Comparison of ENCODE assay signal across 17 cellular contexts in genomic region chr5:133130387-133131118, GRCh38.
DNase-seq lines count a peak whose midpoint lies in the region; ATAC-seq, FAIRE-seq and TF ChIP-seq lines count a peak whose summit lies in the region.
"Had no signal": no experiment of that assay in that cellular context is flagged by ENCODE, and none has a peak within 500 bp of the region (broad histone marks: within the 10 kb centered on the region; RNA-seq: fewer than 3 reads in every experiment).

No MANE protein-coding gene starts in this region.

- peak; percentile 43 for FAIRE-seq in keratinocyte (lab: Jason Lieb, UNC)
- FAIRE-seq: H54, kidney had no signal

- TF ChIP-seq CTCF in GM23338 (conservative IDR thresholded peaks at IDR 0.05; ENCODE audit: low read depth in 2 of 2) (no peak), RWPE2 (IDR thresholded peaks at IDR 0.05; ENCODE audit: poor library complexity, severe bottlenecking) (no peak), keratinocyte (optimal IDR thresholded peaks at IDR 0.05 in 1 of 3, IDR thresholded peaks at IDR 0.05 in 1 of 3, conservative IDR thresholded peaks at IDR 0.05 in 1 of 3; ENCODE audit: extremely low read depth in 1 of 3, insufficient read depth in 2 of 3, low read length in 3 of 3) (no peak)

- H3F3A ChIP-seq in GM23338 (replicated peaks; ENCODE audit: low read depth): no peaks in the 10 kb centered on the region

- peaks cover 4% of the 10 kb centered on the region for H3K27me3 Mint-ChIP-seq in GM23338 (ENCODE audit: insufficient read depth, low read depth, poor library complexity)

- no peaks in the 10 kb centered on the region for H3K79me2 ChIP-seq in GM23338 (replicated peaks; ENCODE audit: insufficient read depth)
- H3K79me2 ChIP-seq in keratinocyte (ENCODE audit: control insufficient read depth, insufficient read depth, low read length): no peaks in the 10 kb centered on the region

- no peak overlapping the region for H3K27ac Mint-ChIP-seq in GM23338

- H3K4me2 ChIP-seq in BLaER1 (peak overlapping the region; percentile 13; the same call in 1 of the 2 replicates), GM23338 (no peak overlapping the region), keratinocyte (ENCODE audit: control insufficient read depth, extremely low read depth, insufficient read depth, low read depth, low read length) (no peak overlapping the region)

- H3K4me1 Mint-ChIP-seq in GM23338: 0 out of 3 replicates have a peak, but pooled peaks cover 2% of the 10 kb centered on the region

- H3K4me3 ChIP-seq in BLaER1 (no peak overlapping the region), GM23338 (no peak overlapping the region), RWPE2 (ENCODE audit: severe bottlenecking) (no peak overlapping the region), keratinocyte (ENCODE audit: control insufficient read depth in 2 of 3, extremely low read depth in 1 of 3, insufficient read depth in 2 of 3, low read depth in 1 of 3, low read length in 3 of 3) (no peak overlapping the region), MG63 (no peak overlapping the region)
- H3K4me3 ChIP-seq: heart right ventricle, skin epidermis had no signal

- peaks cover 6% of the 10 kb centered on the region for H3K4me1 ChIP-seq in BLaER1
- H3K4me1 ChIP-seq in GM23338 (ENCODE audit: insufficient read depth): no peaks in the 10 kb centered on the region; the same call in 1 of the 2 replicates
- no peaks in the 10 kb centered on the region for H3K4me1 ChIP-seq in RWPE2 (ENCODE audit: insufficient read depth, poor library complexity, severe bottlenecking)
- H3K4me1 ChIP-seq in keratinocyte (ENCODE audit: control insufficient read depth, extremely low read depth, insufficient read depth, low read length): peaks cover 5% of the 10 kb centered on the region

- H3K27me3 ChIP-seq in BLaER1 (no peaks in the 10 kb centered on the region), GM23338 (ENCODE audit: insufficient read depth) (no peaks in the 10 kb centered on the region), RWPE2 (ENCODE audit: insufficient read depth, poor library complexity, severe bottlenecking) (no peaks in the 10 kb centered on the region), keratinocyte (ENCODE audit: control insufficient read depth, extremely low read depth, insufficient read depth, low read length) (no peaks in the 10 kb centered on the region), MG63 (no peaks in the 10 kb centered on the region)
- H3K27me3 ChIP-seq: heart right ventricle had no signal

- H3K9ac ChIP-seq in BLaER1 (no peak overlapping the region), keratinocyte (ENCODE audit: control insufficient read depth, extremely low read depth, insufficient read depth, low read length) (no peak overlapping the region)

- ATAC-seq in GM23338 (no peak), RWPE2 (ENCODE audit: low read depth) (peak; percentile 57)
- ATAC-seq: heart right ventricle, Panc1 had no signal

- H2AFZ ChIP-seq in GM23338: peak overlapping the region; percentile 97
- H2AFZ ChIP-seq in keratinocyte (ENCODE audit: control insufficient read depth, low read length): no peak overlapping the region

- DNase-seq in GM23338 (ENCODE audit: low spot score) (no peak), RWPE2 (ENCODE audit: low spot score) (peak; percentile 34), keratinocyte (ENCODE audit: low read depth, low spot score) (no peak), MG63 (no peak), NCI-H2227 (lab: John Stamatoyannopoulos, UW; ENCODE audit: unreplicated experiment) (no peak), NCI-H146 treated with DMSO at 0.1 percent for 48 hours (lab: John Stamatoyannopoulos, UW; ENCODE audit: unreplicated experiment) (no peak)
- DNase-seq in activated naive CD4-positive, alpha-beta T cell treated with Interleukin-2 at 50 U/mL for 16 hours: no peak
- DNase-seq: AML-193; heart right ventricle; kidney; NCI-H187; NCI-H446 treated with DMSO at 0.1 percent for 48 hours; stimulated activated naive CD4-positive, alpha-beta T cell had no signal

- H3K4me3 Mint-ChIP-seq in GM23338: no peak overlapping the region

- H4K20me1 ChIP-seq in BLaER1 (no peaks in the 10 kb centered on the region), GM23338 (replicated peaks; ENCODE audit: insufficient read depth) (no peaks in the 10 kb centered on the region), keratinocyte (ENCODE audit: control insufficient read depth, extremely low read depth, insufficient read depth, low read length) (no peaks in the 10 kb centered on the region)

- peaks cover 6% of the 10 kb centered on the region; the same call in 1 of the 2 replicates for H3K9me2 ChIP-seq in GM23338 (ENCODE audit: insufficient read depth)

- H3K9me3 ChIP-seq in BLaER1 (no peaks in the 10 kb centered on the region), RWPE2 (ENCODE audit: severe bottlenecking) (no peaks in the 10 kb centered on the region), keratinocyte (ENCODE audit: control insufficient read depth, low read depth, low read length) (no peaks in the 10 kb centered on the region), MG63 (0 out of 2 replicates have a peak, but pooled peaks cover 2% of the 10 kb centered on the region)

- H3K27ac ChIP-seq in BLaER1 (no peak overlapping the region), GM23338 (ENCODE audit: low read depth) (no peak overlapping the region), RWPE2 (ENCODE audit: poor library complexity, severe bottlenecking) (no peak overlapping the region), keratinocyte (ENCODE audit: control insufficient read depth, insufficient read depth, low read length) (no peak overlapping the region)
- H3K27ac ChIP-seq: heart right ventricle, skin epidermis had no signal

- H3K9me3 Mint-ChIP-seq in GM23338: peaks cover 3% of the 10 kb centered on the region; the same call in 1 of the 3 replicates

- H3K36me3 ChIP-seq in BLaER1: no peaks in the 10 kb centered on the region
- no peaks in the 10 kb centered on the region for H3K36me3 ChIP-seq in GM23338 (ENCODE audit: insufficient read depth)
- H3K36me3 ChIP-seq in RWPE2 (ENCODE audit: low read depth): no peaks in the 10 kb centered on the region
- H3K36me3 ChIP-seq in keratinocyte (ENCODE audit: control insufficient read depth in 2 of 2, extremely low read depth in 1 of 2, insufficient read depth in 2 of 2, low read length in 2 of 2): no peaks in the 10 kb centered on the region
- H3K36me3 ChIP-seq in MG63: no peaks in the 10 kb centered on the region
- H3K36me3 ChIP-seq: heart right ventricle had no signal

- dilution Hi-C loops in keratinocyte (cut with MboI; ENCODE audit: extremely low pct_ligation_motif_present, low sequenced_read_pairs): no loop called here

- no peaks in the 10 kb centered on the region for H3K36me3 Mint-ChIP-seq in GM23338 (ENCODE audit: low read depth)

- H3K9me1 ChIP-seq in keratinocyte (ENCODE audit: control insufficient read depth, extremely low read depth, insufficient read depth, low read length): no peaks in the 10 kb centered on the region

TF ChIP-seq in GM23338, 12 proteins besides CTCF, POLR2A, EP300 and RAD21 (continues in another document):
- TF ChIP-seq ZNF114 (CRISPR knock-in tag; IDR thresholded peaks at IDR 0.05) (no peak), POLR2AphosphoS5 (IDR thresholded peaks at IDR 0.05; ENCODE audit: low read depth) (no peak), ZNF331 (CRISPR knock-in tag; IDR thresholded peaks at IDR 0.05; ENCODE audit: low read depth) (no peak), EZH2phosphoT487 (IDR thresholded peaks at IDR 0.05; ENCODE audit: unreplicated experiment) (no peak), JUNB (IDR thresholded peaks at IDR 0.05; ENCODE audit: unreplicated experiment) (no peak), CREB1 (CRISPR knock-in tag; IDR thresholded peaks at IDR 0.05; ENCODE audit: low read depth) (no peak), NANOG (IDR thresholded peaks at IDR 0.05; ENCODE audit: borderline replicate concordance) (no peak)
- TF ChIP-seq, protein P1, sequence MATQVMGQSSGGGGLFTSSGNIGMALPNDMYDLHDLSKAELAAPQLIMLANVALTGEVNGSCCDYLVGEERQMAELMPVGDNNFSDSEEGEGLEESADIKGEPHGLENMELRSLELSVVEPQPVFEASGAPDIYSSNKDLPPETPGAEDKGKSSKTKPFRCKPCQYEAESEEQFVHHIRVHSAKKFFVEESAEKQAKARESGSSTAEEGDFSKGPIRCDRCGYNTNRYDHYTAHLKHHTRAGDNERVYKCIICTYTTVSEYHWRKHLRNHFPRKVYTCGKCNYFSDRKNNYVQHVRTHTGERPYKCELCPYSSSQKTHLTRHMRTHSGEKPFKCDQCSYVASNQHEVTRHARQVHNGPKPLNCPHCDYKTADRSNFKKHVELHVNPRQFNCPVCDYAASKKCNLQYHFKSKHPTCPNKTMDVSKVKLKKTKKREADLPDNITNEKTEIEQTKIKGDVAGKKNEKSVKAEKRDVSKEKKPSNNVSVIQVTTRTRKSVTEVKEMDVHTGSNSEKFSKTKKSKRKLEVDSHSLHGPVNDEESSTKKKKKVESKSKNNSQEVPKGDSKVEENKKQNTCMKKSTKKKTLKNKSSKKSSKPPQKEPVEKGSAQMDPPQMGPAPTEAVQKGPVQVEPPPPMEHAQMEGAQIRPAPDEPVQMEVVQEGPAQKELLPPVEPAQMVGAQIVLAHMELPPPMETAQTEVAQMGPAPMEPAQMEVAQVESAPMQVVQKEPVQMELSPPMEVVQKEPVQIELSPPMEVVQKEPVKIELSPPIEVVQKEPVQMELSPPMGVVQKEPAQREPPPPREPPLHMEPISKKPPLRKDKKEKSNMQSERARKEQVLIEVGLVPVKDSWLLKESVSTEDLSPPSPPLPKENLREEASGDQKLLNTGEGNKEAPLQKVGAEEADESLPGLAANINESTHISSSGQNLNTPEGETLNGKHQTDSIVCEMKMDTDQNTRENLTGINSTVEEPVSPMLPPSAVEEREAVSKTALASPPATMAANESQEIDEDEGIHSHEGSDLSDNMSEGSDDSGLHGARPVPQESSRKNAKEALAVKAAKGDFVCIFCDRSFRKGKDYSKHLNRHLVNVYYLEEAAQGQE (IDR thresholded peaks at IDR 0.05; ENCODE audit: unreplicated experiment): no peak
